In the genomic region with DNA sequence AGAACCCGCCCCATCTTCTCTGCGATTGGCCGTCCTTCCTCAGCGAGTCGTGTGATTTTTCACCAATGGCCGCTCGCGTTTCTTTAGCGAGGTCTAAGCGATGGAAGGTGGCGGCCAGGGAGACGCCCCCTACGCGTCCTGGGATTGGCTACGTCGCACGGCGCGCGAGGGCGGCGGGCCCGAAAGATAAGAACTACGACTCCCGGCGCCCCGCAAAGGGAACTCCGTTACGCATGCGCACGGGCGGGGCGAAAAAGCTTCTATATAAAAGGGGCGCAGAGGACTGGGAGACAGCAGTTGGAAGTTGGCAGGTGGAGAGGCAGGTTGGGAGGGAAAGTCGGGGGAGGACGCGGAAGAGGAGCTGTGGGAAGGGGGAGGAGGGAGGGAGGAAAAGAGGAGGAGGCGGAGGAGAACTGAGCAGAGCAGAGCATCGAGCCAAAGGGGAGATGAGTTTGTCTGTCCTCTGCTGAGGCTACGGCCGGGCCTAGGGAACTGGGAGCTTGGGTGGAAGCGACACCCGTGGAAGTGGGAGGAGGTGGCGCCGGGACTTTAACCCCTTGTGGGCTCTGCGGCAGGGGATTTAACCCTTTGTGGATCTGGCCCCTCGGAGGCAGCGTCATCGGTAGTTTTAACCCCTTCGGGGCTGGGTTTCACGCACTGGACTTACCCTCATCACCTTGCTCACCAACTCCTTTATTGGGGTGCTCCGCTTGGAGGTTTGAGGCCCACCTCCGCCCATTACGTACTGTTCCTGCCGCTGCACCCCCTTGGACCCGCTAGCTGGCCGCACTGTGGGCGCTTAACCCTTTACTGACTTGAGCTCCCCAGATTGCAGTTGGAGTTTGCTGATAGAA, we compare ENCODE assay signal across 8 cellular contexts. TPM values are rescaled to one million over a fixed set of nuclear protein-coding genes. Genes with fewer than 3 reads are reported as not detected.
DNase-seq lines count a peak whose midpoint lies in the region; ATAC-seq, FAIRE-seq and TF ChIP-seq lines count a peak whose summit lies in the region.

A gene with protein sequence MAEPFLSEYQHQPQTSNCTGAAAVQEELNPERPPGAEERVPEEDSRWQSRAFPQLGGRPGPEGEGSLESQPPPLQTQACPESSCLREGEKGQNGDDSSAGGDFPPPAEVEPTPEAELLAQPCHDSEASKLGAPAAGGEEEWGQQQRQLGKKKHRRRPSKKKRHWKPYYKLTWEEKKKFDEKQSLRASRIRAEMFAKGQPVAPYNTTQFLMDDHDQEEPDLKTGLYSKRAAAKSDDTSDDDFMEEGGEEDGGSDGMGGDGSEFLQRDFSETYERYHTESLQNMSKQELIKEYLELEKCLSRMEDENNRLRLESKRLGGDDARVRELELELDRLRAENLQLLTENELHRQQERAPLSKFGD (plus strand): TSS at position 293 of the 854 bp plus-strand sequence. CDS start 716 bp downstream, outside the sequence.

- H3K4me3 Mint-ChIP-seq in T-helper 2 cell treated with Interferon-gamma antibody and Interleukin-4, amounts not matched to agents 5 μg/mL and 100 μg/mL, for 36 hours: peak within 1 kb of the TSS; percentile 99

- peak within 1 kb of the TSS; percentile 73 to 90 for H3K4me3 ChIP-seq in ascending aorta
- H3K4me3 ChIP-seq in right atrium auricular region: peak within 1 kb of the TSS; percentile 75 to 93
- peak within 1 kb of the TSS; percentile 76 for H3K4me3 ChIP-seq in psoas muscle

- H3K4me1 ChIP-seq in ascending aorta (peaks cover 11 to 47% of the 10 kb centered on the region in 2 donors), right atrium auricular region (peaks cover 0 to 53% of the 10 kb centered on the region in 2 donors), psoas muscle (peaks cover 28% of the 10 kb centered on the region)

- peak; percentile 36 for ATAC-seq in GM18499 (IDR thresholded peaks at IDR 0.05; ENCODE audit: insufficient read depth, unreplicated experiment)
- ATAC-seq in HG02970 (IDR thresholded peaks at IDR 0.05; ENCODE audit: low FRiP score, unreplicated experiment): peak; percentile 63
- ATAC-seq in psoas muscle: peak; percentile 77 to 84 (median 80)

- intact Hi-C loops in ascending aorta (cut with DNase I): loop anchor here (1.0 to 10.0 kb wide), 6 partner anchors 13 to 1244 kb away; a partner anchor contains a TSS
- intact Hi-C loops in psoas muscle (cut with DNase I): loop anchor here (1.0 kb wide), 1 partner anchor 13 kb away; a partner anchor contains a TSS

- no peaks in the 10 kb centered on the region for H3K27me3 ChIP-seq in ascending aorta
- H3K27me3 ChIP-seq in right atrium auricular region: no peaks in the 10 kb centered on the region
- H3K27me3 ChIP-seq in psoas muscle (ENCODE audit: insufficient read depth in 3 of 3, low read length in 2 of 3): no peaks in the 10 kb centered on the region

- H3K4me1 Mint-ChIP-seq in T-helper 2 cell treated with Interferon-gamma antibody and Interleukin-4, amounts not matched to agents 5 μg/mL and 100 μg/mL, for 36 hours (ENCODE audit: low read depth): peaks cover 18% of the 10 kb centered on the region

- H3K27me3 Mint-ChIP-seq in T-helper 2 cell treated with Interferon-gamma antibody and Interleukin-4, amounts not matched to agents 5 μg/mL and 100 μg/mL, for 36 hours (ENCODE audit: low read depth): peaks cover 3% of the 10 kb centered on the region

- peaks cover 23% of the 10 kb centered on the region for H3K36me3 Mint-ChIP-seq in T-helper 2 cell treated with Interferon-gamma antibody and Interleukin-4, amounts not matched to agents 5 μg/mL and 100 μg/mL, for 36 hours (ENCODE audit: low read depth)

- TF ChIP-seq CTCF in ascending aorta (IDR thresholded peaks at IDR 0.05): no peak
- TF ChIP-seq CTCF in right atrium auricular region (IDR thresholded peaks at IDR 0.05): no peak
- no peak for TF ChIP-seq CTCF in psoas muscle (IDR thresholded peaks at IDR 0.05)

- no peaks in the 10 kb centered on the region for H3K9me3 ChIP-seq in ascending aorta
- no peaks in the 10 kb centered on the region for H3K9me3 ChIP-seq in right atrium auricular region
- H3K9me3 ChIP-seq in psoas muscle: no peaks in the 10 kb centered on the region

- H3K36me3 ChIP-seq in ascending aorta: no peaks in the 10 kb centered on the region
- no peaks in the 10 kb centered on the region for H3K36me3 ChIP-seq in right atrium auricular region
- H3K36me3 ChIP-seq in psoas muscle (ENCODE audit: insufficient read depth in 1 of 2, low read depth in 1 of 2): no peaks in the 10 kb centered on the region

- no peaks in the 10 kb centered on the region for H3K9me3 Mint-ChIP-seq in T-helper 2 cell treated with Interferon-gamma antibody and Interleukin-4, amounts not matched to agents 5 μg/mL and 100 μg/mL, for 36 hours

- 0 to 1% (median 1%) methylated on average over 55 to 58 of the region's 58 CpGs for whole genome bisulfite sequencing in psoas muscle, 3 donors

- peak within 1 kb of the TSS; percentile 100 for H3K27ac Mint-ChIP-seq in T-helper 2 cell treated with Interferon-gamma antibody and Interleukin-4, amounts not matched to agents 5 μg/mL and 100 μg/mL, for 36 hours

- H3K27ac ChIP-seq in ascending aorta (peak within 1 kb of the TSS; percentile 96 to 97), right atrium auricular region (peak within 1 kb of the TSS; percentile 96 to 99), psoas muscle (peak within 1 kb of the TSS; percentile 97)

- DNase-seq in NCI-H1930 (lab: John Stamatoyannopoulos, UW): peak; percentile 99
- peak; percentile 99 for DNase-seq in T-helper 2 cell treated with Interferon-gamma antibody and Interleukin-4, amounts not matched to agents 5 μg/mL and 100 μg/mL, for 36 hours (ENCODE audit: low spot score)
- DNase-seq in ascending aorta (ENCODE audit: low spot score in 2 of 2): peak; percentile 98 to 100
- DNase-seq in right atrium auricular region (ENCODE audit: low spot score): peak; percentile 100
- DNase-seq in psoas muscle: peak; percentile 99 to 100
- DNase-seq in urothelium cell line (ENCODE audit: low spot score): peak; percentile 98

- no peak for FAIRE-seq in urothelium cell line (lab: Jason Lieb, UNC)

RNA-seq across cellular contexts. Expression of the gene that starts here (rescaled TPM):
- total RNA-seq in ascending aorta (23.7 TPM), right atrium auricular region (10 to 100 TPM; 16.4 to 31.1 TPM), psoas muscle (10 to 100 TPM; 21.3 to 52.2 (median 31.5) TPM)
- 100 to 1,000 TPM in 1 of 3 donors, 10 to 100 TPM in 1, 1 to 10 TPM in 1; 9.5 to 127 (median 22.0) TPM for polyA plus RNA-seq in psoas muscle

Comparison
In these comparisons a context has a peak if more than half of its experiments do, and no peak if none do; other contexts are left out.
1. Peak in every context shown above with its lines: DNase-seq, ATAC-seq, H3K4me3 ChIP-seq and H3K27ac ChIP-seq.